18 cellular contexts compared by ENCODE assay signal in genomic region chr10:56370217-56371113, GRCh38. TPM values are rescaled to one million over a fixed set of nuclear protein-coding genes. Genes with fewer than 3 reads are reported as not detected.
DNase-seq lines count a peak whose midpoint lies in the region; ATAC-seq, FAIRE-seq and TF ChIP-seq lines count a peak whose summit lies in the region.
"Had no signal": no experiment of that assay in that cellular context is flagged by ENCODE, and none has a peak within 500 bp of the region (broad histone marks: within the 10 kb centered on the region; RNA-seq: fewer than 3 reads in every experiment).

No MANE protein-coding gene starts in this region.

- H3K4me1 ChIP-seq in gastrocnemius medialis, result no peaks in the 10 kb centered on the region

- in situ Hi-C loops in gastrocnemius medialis (cut with MboI; ENCODE audit: low sequenced_read_pairs in 4 of 4), result no loop called here

- H3K27ac ChIP-seq in gastrocnemius medialis, result no peak overlapping the region

- TF ChIP-seq POLR2A in gastrocnemius medialis (IDR thresholded peaks at IDR 0.05), result no peak

- peaks cover 0 to 6% (median 4%) of the 10 kb centered on the region in 3 donors for H3K9me3 ChIP-seq in gastrocnemius medialis

- intact Hi-C loops in gastrocnemius medialis (cut with DNase I; ENCODE audit: low total_unique reads), result no loop called here

- H3K4me3 ChIP-seq in bronchial epithelial cell (ENCODE audit: low read depth, low read length) (no peak overlapping the region), gastrocnemius medialis (no peak overlapping the region)

- TF ChIP-seq CTCF in bronchial epithelial cell (IDR thresholded peaks at IDR 0.05; ENCODE audit: insufficient read depth, low read length, severe bottlenecking) (no peak), gastrocnemius medialis (IDR thresholded peaks at IDR 0.05 in 4 of 5, conservative IDR thresholded peaks at IDR 0.05 in 1 of 5) (no peak)

- H3K27me3 ChIP-seq in bronchial epithelial cell (ENCODE audit: control insufficient read depth, insufficient read depth, low read length), result no peaks in the 10 kb centered on the region
- no peaks in the 10 kb centered on the region for H3K27me3 ChIP-seq in gastrocnemius medialis

- H3K36me3 ChIP-seq in bronchial epithelial cell (ENCODE audit: control insufficient read depth, insufficient read depth, low read length) (no peaks in the 10 kb centered on the region), gastrocnemius medialis (no peaks in the 10 kb centered on the region)

- no peak for FAIRE-seq in bronchial epithelial cell (lab: Jason Lieb, UNC)

- DNase-seq in NCI-H82 (lab: John Stamatoyannopoulos, UW) (peak; percentile 4), NCI-H82 treated with DMSO at 0.1 percent for 48 hours (lab: John Stamatoyannopoulos, UW; ENCODE audit: unreplicated experiment) (no peak), M059J (ENCODE audit: low read depth) (peak; percentile 5), bronchial epithelial cell (ENCODE audit: low read depth) (peak; percentile 11), renal cortical epithelial cell (ENCODE audit: low read depth) (peak; percentile 2), gastrocnemius medialis (no peak), germinal center (ENCODE audit: low spot score) (no peak)
- DNase-seq: activated naive CD4-positive, alpha-beta T cell; dermis blood vessel endothelial cell; HCEC 1CT; KG1; naive B cell; NCI-H1694 treated with DMSO at 0.1 percent for 48 hours; NCI-H524 treated with DMSO at 0.1 percent for 48 hours; stimulated activated CD4-positive, alpha-beta T cell treated with anti-CD3 and anti-CD28 coated beads, Interleukin-12 subunit alpha, Interleukin-12 subunit beta, amount 100 ng/mL, for 4 hours; stimulated activated naive CD8-positive, alpha-beta T cell treated with anti-CD3 and anti-CD28 coated beads, Interleukin-15, Interleukin-2, amounts not matched to agents 100 U/mL and 50 U/mL, for 24 hours had no signal

- ATAC-seq in HG02623 (IDR thresholded peaks at IDR 0.05; ENCODE audit: unreplicated experiment) (no peak), gastrocnemius medialis (no peak)
- ATAC-seq: stimulated activated naive CD8-positive, alpha-beta T cell treated with anti-CD3 and anti-CD28 coated beads, Interleukin-15, Interleukin-2, amounts not matched to agents 100 U/mL and 50 U/mL, for 24 hours; WTC11 had no signal

RNA-seq across cellular contexts. Expression of gene ZWINT, which starts 9.4 kb away (rescaled TPM):
- 141 and 177 TPM in 2 replicates for total RNA-seq in M059J (2014; rRNA removed; shearing (Covaris generic))
- total RNA-seq in bronchial epithelial cell (2.6 and 6.0 TPM in 2 replicates), renal cortical epithelial cell (11.3 and 27.6 TPM in 2 replicates), gastrocnemius medialis (1 to 10 TPM in 1 of 4 donors, under 1 TPM in 1, not detected in 2; 0.98 to 1.2 TPM)

Comparison
In these comparisons a context has a peak if more than half of its experiments do, and no peak if none do; other contexts are left out.
1. DNase-seq: peak in NCI-H82 (single experiment), M059J (single experiment), bronchial epithelial cell (single experiment) and renal cortical epithelial cell (single experiment); none in NCI-H82 treated with DMSO at 0.1 percent for 48 hours (single experiment), gastrocnemius medialis (0 of 2) and germinal center (single experiment).